Comparison of ENCODE assay signal across 9 cellular contexts in genomic region chr6:1612386-1612893, GRCh38. TPM values are rescaled to one million over a fixed set of nuclear protein-coding genes. Genes with fewer than 3 reads are reported as not detected.
DNase-seq lines count a peak whose midpoint lies in the region; ATAC-seq and TF ChIP-seq lines count a peak whose summit lies in the region.
"Had no signal": no experiment of that assay in that cellular context is flagged by ENCODE, and none has a peak within 500 bp of the region (broad histone marks: within the 10 kb centered on the region; RNA-seq: fewer than 3 reads in every experiment).

No MANE protein-coding gene starts in this region.

- no peak overlapping the region for H2BK15ac ChIP-seq in mesendoderm (replicated peaks; ENCODE audit: low read depth)

- no peaks in the 10 kb centered on the region for H3K36me3 ChIP-seq in heart left ventricle
- no peaks in the 10 kb centered on the region for H3K36me3 ChIP-seq in brain microvascular endothelial cell (replicated peaks)
- no peaks in the 10 kb centered on the region for H3K36me3 ChIP-seq in mesendoderm (ENCODE audit: control insufficient read depth, insufficient read depth, low read length)
- H3K36me3 ChIP-seq in vagina, result no peaks in the 10 kb centered on the region

- DNase-seq in heart left ventricle (no peak), Right ventricle myocardium inferior (ENCODE audit: missing footprints) (no peak), brain microvascular endothelial cell (no peak), mesendoderm (no peak), vagina (ENCODE audit: extremely low spot score in 2 of 2) (no peak), NCI-H524 (lab: John Stamatoyannopoulos, UW) (no peak)
- DNase-seq: NCI-H510A had no signal

- no peak overlapping the region for H2BK120ac ChIP-seq in mesendoderm (ENCODE audit: low read depth, low read length)

- ATAC-seq in heart left ventricle (no peak), Right ventricle myocardium inferior (no peak), HG02610 (IDR thresholded peaks at IDR 0.05; ENCODE audit: unreplicated experiment) (no peak), GM21717 (IDR thresholded peaks at IDR 0.05; ENCODE audit: unreplicated experiment) (no peak)

- H3K4ac ChIP-seq in mesendoderm (ENCODE audit: low read depth, low read length), result no peak overlapping the region

- no peaks in the 10 kb centered on the region for H3K79me1 ChIP-seq in mesendoderm (ENCODE audit: low read length)

- WGBS in heart left ventricle, 4 donors, result 23 to 34% (median 27%) methylated on average over 8 of the region's 8 CpGs
- whole genome bisulfite sequencing in mesendoderm (ENCODE audit: extremely low coverage, insufficient coverage, low lambda C conversion rate), result no CpG with 5 or more reads among the region's 8 CpGs

- H3K18ac ChIP-seq in mesendoderm (ENCODE audit: low read length), result no peak overlapping the region

- peak overlapping the region; percentile 26 to 89 (median 69) for H3K4me3 ChIP-seq in heart left ventricle
- peak overlapping the region; percentile 65 for H3K4me3 ChIP-seq in brain microvascular endothelial cell (ENCODE audit: low read depth, low read length)
- H3K4me3 ChIP-seq in mesendoderm (ENCODE audit: low read length), result peak overlapping the region; percentile 60
- H3K4me3 ChIP-seq in vagina, result peak overlapping the region; percentile 59 to 72

- H3K9me3 ChIP-seq in heart left ventricle (no peaks in the 10 kb centered on the region), vagina (no peaks in the 10 kb centered on the region)

- no peak overlapping the region for H3K56ac ChIP-seq in mesendoderm (ENCODE audit: low read length)

- no peak overlapping the region for H4K5ac ChIP-seq in mesendoderm (ENCODE audit: low read length)

- no peak for TF ChIP-seq POLR2A in heart left ventricle (IDR thresholded peaks at IDR 0.05)
- TF ChIP-seq POLR2A in vagina (IDR thresholded peaks at IDR 0.05), result no peak

- H3K27me3 ChIP-seq in heart left ventricle (peaks cover 7 to 88% (median 40%) of the 10 kb centered on the region in 9 donors), brain microvascular endothelial cell (replicated peaks) (peaks cover 19% of the 10 kb centered on the region), mesendoderm (ENCODE audit: insufficient read depth, low read length, poor library complexity) (peaks cover 45% of the 10 kb centered on the region), vagina (peaks cover 26% of the 10 kb centered on the region)

- peaks cover 0 to 50% (median 4%) of the 10 kb centered on the region in 12 donors for H3K4me1 ChIP-seq in heart left ventricle
- peaks cover 4% of the 10 kb centered on the region for H3K4me1 ChIP-seq in mesendoderm (ENCODE audit: control insufficient read depth, low read depth, low read length)
- peaks cover 44% of the 10 kb centered on the region for H3K4me1 ChIP-seq in vagina

- no peak overlapping the region for H3K23ac ChIP-seq in mesendoderm (ENCODE audit: low read length)

- peak overlapping the region; percentile 62 for H3K4me2 ChIP-seq in mesendoderm (ENCODE audit: low read length)

- H3K27ac ChIP-seq in heart left ventricle, result peak overlapping the region in 10 of 12 donors; percentile 47 to 95 (median 76)
- peak overlapping the region; percentile 52 for H3K27ac ChIP-seq in brain microvascular endothelial cell
- no peak overlapping the region for H3K27ac ChIP-seq in mesendoderm (ENCODE audit: low read depth, low read length)
- H3K27ac ChIP-seq in vagina, result peak overlapping the region; percentile 39

- peak overlapping the region; percentile 3 for H3K9ac ChIP-seq in mesendoderm (ENCODE audit: low read length)

- no peak overlapping the region for H2AK5ac ChIP-seq in mesendoderm (ENCODE audit: low read length)

- no peaks in the 10 kb centered on the region for H3K79me2 ChIP-seq in mesendoderm (ENCODE audit: control insufficient read depth, insufficient read depth, low read length)

- intact Hi-C loops in heart left ventricle (cut with DNase I) (loop anchor here in 5 of 10 donors (5.0 to 10.0 kb wide), 4 partner anchors 75 to 222 kb away; no protein-coding TSS in a partner anchor), Right ventricle myocardium inferior (cut with DNase I) (loop anchor here (10.0 kb wide), 1 partner anchor 202 kb away; no protein-coding TSS in a partner anchor), vagina (cut with DNase I) (loop anchor here (5.0 to 10.0 kb wide), 2 partner anchors 302 to 490 kb away; no protein-coding TSS in a partner anchor)

- H4K8ac ChIP-seq in mesendoderm (ENCODE audit: low read depth, low read length), result no peak overlapping the region

- in situ Hi-C loops in brain microvascular endothelial cell (cut with HindIII; ENCODE audit: low pct_ligation_motif_present, low sequenced_read_pairs), result loop anchor here (25.0 kb wide), 2 partner anchors 500 to 750 kb away; no protein-coding TSS in a partner anchor

- TF ChIP-seq CTCF in heart left ventricle (IDR thresholded peaks at IDR 0.05), result no peak
- TF ChIP-seq CTCF in brain microvascular endothelial cell (IDR thresholded peaks at IDR 0.05; ENCODE audit: low read depth, low read length, missing control alignments), result no peak
- TF ChIP-seq CTCF in vagina (IDR thresholded peaks at IDR 0.05), result no peak

- H2BK5ac ChIP-seq in mesendoderm (ENCODE audit: low read length), result no peak overlapping the region

RNA-seq across cellular contexts. Expression of gene FOXC1, which starts 2.7 kb away (rescaled TPM):
- total RNA-seq in heart left ventricle, result 1 to 10 TPM; 1.8 to 6.3 (median 3.5) TPM
- 1 to 10 TPM; 2.1 to 2.9 TPM for polyA plus RNA-seq in heart left ventricle
- total RNA-seq in Right ventricle myocardium inferior, result 2.7 TPM
- polyA plus RNA-seq in mesendoderm (2013, experiment 1 of 2), result 1.1 TPM
- 1.1 TPM for polyA plus RNA-seq in mesendoderm (2013, experiment 2 of 2)
- 9.8 TPM for total RNA-seq in vagina
